30 cellular contexts compared by ENCODE assay signal in the genomic region with DNA sequence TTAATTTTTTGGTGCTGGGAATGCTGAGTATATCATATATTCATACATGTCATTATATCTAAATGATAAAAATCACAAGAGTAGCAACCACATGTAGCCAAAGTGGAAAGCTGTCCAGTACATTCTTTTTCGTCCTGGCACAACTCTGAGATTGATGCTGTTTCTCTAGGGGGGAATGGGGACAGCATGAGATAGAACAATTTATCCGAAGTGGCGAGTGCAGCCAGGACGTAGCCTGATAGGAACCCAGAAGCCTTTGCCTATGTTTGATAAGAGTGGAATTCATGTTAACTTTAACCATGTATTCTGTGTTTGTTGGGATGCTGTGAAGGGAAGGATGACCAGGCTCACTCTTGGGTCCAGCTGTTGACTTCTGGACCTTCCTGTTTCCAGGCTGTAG.
"Had no signal": no experiment of that assay in that cellular context is flagged by ENCODE, and none has a peak within 500 bp of the region (broad histone marks: within the 10 kb centered on the region; RNA-seq: fewer than 3 reads in every experiment).

No MANE protein-coding gene starts in this region.

- H2AFZ ChIP-seq: hepatocyte had no signal

- H3K4me3 Mint-ChIP-seq: mesothelial cell of epicardium; naive B cell; natural killer cell treated with Interleukin-12 subunit alpha and Interleukin-12 subunit beta and Interleukin-15 and Interleukin-18, amount 100 ng/mL, for 72 hours; neural crest cell; stimulated activated memory B cell treated with anti-CD40 and anti-IgM and Interleukin-4, amounts not matched to agents 10 μg/mL and 1 μg/mL and 100 μg/mL, for 72 hours; stimulated activated naive CD8-positive, alpha-beta T cell treated with anti-CD3 and anti-CD28 coated beads, Interleukin-15, amount 100 ng/mL, for 72 hours; type B pancreatic cell had no signal

- H3K36me3 Mint-ChIP-seq: mesothelial cell of epicardium; naive B cell; natural killer cell treated with Interleukin-12 subunit alpha and Interleukin-12 subunit beta and Interleukin-15 and Interleukin-18, amount 100 ng/mL, for 72 hours; stimulated activated memory B cell treated with anti-CD40 and anti-IgM and Interleukin-4, amounts not matched to agents 10 μg/mL and 1 μg/mL and 100 μg/mL, for 72 hours had no signal

- H3K27me3 Mint-ChIP-seq: naive B cell; natural killer cell treated with Interleukin-12 subunit alpha and Interleukin-12 subunit beta and Interleukin-15 and Interleukin-18, amount 100 ng/mL, for 72 hours; type B pancreatic cell had no signal

- H3K9me3 ChIP-seq: pancreas, prostate gland, right lobe of liver, tibial nerve, uterus had no signal

- H3K27me3 ChIP-seq: hepatocyte, pancreas, right lobe of liver, tibial nerve, uterus had no signal

- H3K9me3 Mint-ChIP-seq: mesothelial cell of epicardium; natural killer cell treated with Interleukin-12 subunit alpha and Interleukin-12 subunit beta and Interleukin-15 and Interleukin-18, amount 100 ng/mL, for 72 hours; stimulated activated memory B cell treated with anti-CD40 and anti-IgM and Interleukin-4, amounts not matched to agents 10 μg/mL and 1 μg/mL and 100 μg/mL, for 72 hours; stimulated activated naive CD8-positive, alpha-beta T cell treated with anti-CD3 and anti-CD28 coated beads, Interleukin-15, amount 100 ng/mL, for 72 hours; type B pancreatic cell had no signal

- H3K4me1 Mint-ChIP-seq: naive B cell; stimulated activated memory B cell treated with anti-CD40 and anti-IgM and Interleukin-4, amounts not matched to agents 10 μg/mL and 1 μg/mL and 100 μg/mL, for 72 hours; stimulated activated naive CD8-positive, alpha-beta T cell treated with anti-CD3 and anti-CD28 coated beads, Interleukin-15, amount 100 ng/mL, for 72 hours had no signal

- H3K36me3 ChIP-seq: pancreas, prostate gland, right lobe of liver, tibial nerve, uterus had no signal

- H3K4me1 ChIP-seq: right lobe of liver, uterus had no signal

- DNase-seq: head of caudate nucleus; islet precursor cell; kidney glomerular epithelial cell; left cardiac atrium; mesendoderm; naive B cell; nucleus accumbens; pancreas; posterior cingulate gyrus; retina; right lobe of liver; stimulated activated CD4-positive, alpha-beta T cell treated with anti-CD3 and anti-CD28 coated beads, Interleukin-1b, Interleukin-23, amount 100 ng/mL, for 48 hours; stimulated activated CD4-positive, alpha-beta T cell treated with anti-CD3 and anti-CD28 coated beads, Interleukin-2, amount 100 ng/mL, for 48 hours; stimulated activated CD4-positive, alpha-beta T cell treated with anti-CD3 and anti-CD28 coated beads, Interleukin-4, amount 100 ng/mL, for 4 hours; stimulated activated CD8-positive, alpha-beta memory T cell treated with anti-CD3 and anti-CD28 coated beads, Interleukin-4, amount 100 ng/mL, for 48 hours; stimulated activated naive CD4-positive, alpha-beta T cell treated with Interleukin-2 at 50 U/mL for 16 hours; stimulated activated naive CD8-positive, alpha-beta T cell treated with anti-CD3 and anti-CD28 coated beads, Interleukin-15, amount 100 ng/mL, for 72 hours; substantia nigra; uterus had no signal

- H3K4me2 ChIP-seq: hepatocyte, smooth muscle cell had no signal

- ATAC-seq: left lobe of liver; natural killer cell treated with Interleukin-12 subunit alpha and Interleukin-12 subunit beta and Interleukin-15 and Interleukin-18, amount 100 ng/mL, for 72 hours; pancreas; right lobe of liver; stimulated activated memory B cell treated with anti-CD40 and anti-IgM and Interleukin-4, amounts not matched to agents 10 μg/mL and 1 μg/mL and 100 μg/mL, for 72 hours; stimulated activated naive CD8-positive, alpha-beta T cell treated with anti-CD3 and anti-CD28 coated beads, Interleukin-15, amount 100 ng/mL, for 72 hours had no signal

- H3K27ac ChIP-seq: hepatocyte, pancreas, prostate gland, right lobe of liver, tibial nerve, uterus had no signal

- FAIRE-seq: pancreas had no signal

- H3K27ac Mint-ChIP-seq: mesothelial cell of epicardium; naive B cell; natural killer cell treated with Interleukin-12 subunit alpha and Interleukin-12 subunit beta and Interleukin-15 and Interleukin-18, amount 100 ng/mL, for 72 hours; stimulated activated memory B cell treated with anti-CD40 and anti-IgM and Interleukin-4, amounts not matched to agents 10 μg/mL and 1 μg/mL and 100 μg/mL, for 72 hours; stimulated activated naive CD8-positive, alpha-beta T cell treated with anti-CD3 and anti-CD28 coated beads, Interleukin-15, amount 100 ng/mL, for 72 hours; type B pancreatic cell had no signal

- H3K4me3 ChIP-seq: hepatocyte, lung, pancreas, prostate gland, right lobe of liver, smooth muscle cell, tibial nerve, uterus had no signal
